ENCODE assay signal across 15 cellular contexts in the genomic region with DNA sequence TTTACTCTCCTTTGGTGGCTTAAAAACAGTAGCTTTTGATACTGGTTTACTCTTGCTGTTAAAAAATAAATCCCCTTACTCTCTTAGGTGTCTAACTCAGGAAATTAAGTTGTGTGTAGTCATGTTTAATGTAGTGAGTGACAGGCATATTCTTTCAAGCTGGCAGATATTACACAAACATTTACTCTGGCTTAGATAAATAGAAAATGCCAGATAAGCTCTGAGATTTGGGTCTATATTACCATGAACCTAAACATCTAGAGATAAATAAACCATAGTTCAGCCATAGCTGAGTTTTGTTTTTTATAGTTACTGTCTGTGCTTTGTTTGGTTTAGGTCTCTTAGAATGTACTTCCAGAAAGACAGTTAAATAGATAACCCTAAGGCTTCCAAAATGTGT. TPM values are rescaled to one million over a fixed set of nuclear protein-coding genes. Genes with fewer than 3 reads are reported as not detected.
DNase-seq lines count a peak whose midpoint lies in the region; ATAC-seq, FAIRE-seq and TF ChIP-seq lines count a peak whose summit lies in the region.
"Had no signal": no experiment of that assay in that cellular context is flagged by ENCODE, and none has a peak within 500 bp of the region (broad histone marks: within the 10 kb centered on the region; RNA-seq: fewer than 3 reads in every experiment).

No MANE protein-coding gene starts in this region.

- H3K4me1 Mint-ChIP-seq in neural progenitor cell: peaks cover 45% of the 10 kb centered on the region

- H3K9me3 ChIP-seq in left ventricle myocardium inferior (replicated peaks) (no peaks in the 10 kb centered on the region), neural progenitor cell (ENCODE audit: low read depth) (no peaks in the 10 kb centered on the region)

- no peak for FAIRE-seq in GM19239 (lab: Jason Lieb, UNC)

- H3K4me3 ChIP-seq in left ventricle myocardium inferior (peak overlapping the region; percentile 94), fibroblast of the aortic adventitia (ENCODE audit: low read depth, low read length) (peak overlapping the region; percentile 70), neural progenitor cell (peak overlapping the region; percentile 82)

- peaks cover 43% of the 10 kb centered on the region for H3K79me2 ChIP-seq in neural progenitor cell (ENCODE audit: low read depth)

- H3K4me2 ChIP-seq in neural progenitor cell: peak overlapping the region; percentile 95

- no peak overlapping the region for H3K9ac ChIP-seq in neural progenitor cell

- peaks cover 6% of the 10 kb centered on the region for H4K20me1 ChIP-seq in neural progenitor cell (ENCODE audit: low read depth)

- H3K36me3 ChIP-seq in left ventricle myocardium inferior: no peaks in the 10 kb centered on the region
- H3K36me3 ChIP-seq in neural progenitor cell: no peaks in the 10 kb centered on the region

- H3K36me3 Mint-ChIP-seq in neural progenitor cell: peaks cover 5% of the 10 kb centered on the region

- DNase-seq in left ventricle myocardium inferior (no peak), Right ventricle myocardium superior (no peak), fibroblast of the aortic adventitia (ENCODE audit: low read depth) (no peak), neural progenitor cell (ENCODE audit: low spot score) (no peak), GM19239 (ENCODE audit: insufficient read length, low spot score) (no peak), NCI-H187 (lab: John Stamatoyannopoulos, UW) (no peak)
- DNase-seq in stimulated activated CD4-positive, alpha-beta T cell treated with anti-CD3 and anti-CD28 coated beads, Interleukin-1b, Interleukin-23, amount 100 ng/mL, for 48 hours: no peak
- DNase-seq: DMS 273 treated with DMSO at 0.1 percent for 48 hours; effector memory CD8-positive, alpha-beta T cell; immature natural killer cell; Kasumi-1; NCI-H226; stimulated activated CD4-positive, alpha-beta T cell treated with anti-CD3 and anti-CD28 coated beads, Interleukin-4, amount 100 ng/mL, for 24 hours; stimulated activated naive CD8-positive, alpha-beta T cell treated with anti-CD3 and anti-CD28 coated beads, Interleukin-15, amount 100 ng/mL, for 72 hours had no signal

- ATAC-seq in Right ventricle myocardium superior (ENCODE audit: poor library complexity): no peak
- no peak for ATAC-seq in GM18517 (IDR thresholded peaks at IDR 0.05; ENCODE audit: unreplicated experiment)
- ATAC-seq: effector memory CD8-positive, alpha-beta T cell; stimulated activated naive CD8-positive, alpha-beta T cell treated with anti-CD3 and anti-CD28 coated beads, Interleukin-15, amount 100 ng/mL, for 72 hours had no signal

- intact Hi-C loops in left ventricle myocardium inferior (cut with micrococcal nuclease): no loop called here
- intact Hi-C loops in Right ventricle myocardium superior (cut with DNase I): loop anchor here (5.0 to 10.0 kb wide), 2 partner anchors 55 to 212 kb away; no protein-coding TSS in a partner anchor

- H2AFZ ChIP-seq in neural progenitor cell (replicated peaks): no peak overlapping the region

- peaks cover 41% of the 10 kb centered on the region for H3F3A ChIP-seq in neural progenitor cell (ENCODE audit: low read depth)

- peaks cover 2% of the 10 kb centered on the region for H3K9me3 Mint-ChIP-seq in neural progenitor cell
- H3K9me3 Mint-ChIP-seq: effector memory CD8-positive, alpha-beta T cell; stimulated activated naive CD8-positive, alpha-beta T cell treated with anti-CD3 and anti-CD28 coated beads, Interleukin-15, amount 100 ng/mL, for 72 hours had no signal

- H3K4me1 ChIP-seq in left ventricle myocardium inferior: peaks cover 86% of the 10 kb centered on the region
- H3K4me1 ChIP-seq in neural progenitor cell: peaks cover 45% of the 10 kb centered on the region

- peak overlapping the region; percentile 98 for H3K4me3 Mint-ChIP-seq in neural progenitor cell
- H3K4me3 Mint-ChIP-seq: effector memory CD8-positive, alpha-beta T cell; stimulated activated naive CD8-positive, alpha-beta T cell treated with anti-CD3 and anti-CD28 coated beads, Interleukin-15, amount 100 ng/mL, for 72 hours had no signal

- H3K27me3 Mint-ChIP-seq in neural progenitor cell (ENCODE audit: insufficient read depth, low read depth): peaks cover 4% of the 10 kb centered on the region

- H3K27me3 ChIP-seq in left ventricle myocardium inferior (ENCODE audit: low read depth) (no peaks in the 10 kb centered on the region), neural progenitor cell (peaks cover 14% of the 10 kb centered on the region)

- H3K27ac ChIP-seq in left ventricle myocardium inferior (replicated peaks) (peak overlapping the region; percentile 91), neural progenitor cell (no peak overlapping the region)

- H3K27ac Mint-ChIP-seq in neural progenitor cell: no peak overlapping the region
- H3K27ac Mint-ChIP-seq: effector memory CD8-positive, alpha-beta T cell; immature natural killer cell; stimulated activated naive CD8-positive, alpha-beta T cell treated with anti-CD3 and anti-CD28 coated beads, Interleukin-15, amount 100 ng/mL, for 72 hours had no signal

- no peak for TF ChIP-seq CTCF in left ventricle myocardium inferior (IDR thresholded peaks at IDR 0.05; ENCODE audit: borderline replicate concordance)
- TF ChIP-seq CTCF in fibroblast of the aortic adventitia (IDR thresholded peaks at IDR 0.05; ENCODE audit: insufficient read depth, low read length): no peak
- TF ChIP-seq CTCF in neural progenitor cell (IDR thresholded peaks at IDR 0.05): no peak

RNA-seq across cellular contexts. Expression of a gene that starts 2.4 kb away (rescaled TPM):
- 12.4 TPM for total RNA-seq in left ventricle myocardium inferior
- 16.5 TPM for total RNA-seq in Right ventricle myocardium superior
- 3.9 and 17.7 TPM in 2 replicates for total RNA-seq in fibroblast of the aortic adventitia (ENCODE audit: low replicate concordance)
- 12.5 and 23.5 TPM in 2 replicates for total RNA-seq in neural progenitor cell (ENCODE audit: low replicate concordance)
